Comparison of ENCODE assay signal across 8 cellular contexts in the genomic region with DNA sequence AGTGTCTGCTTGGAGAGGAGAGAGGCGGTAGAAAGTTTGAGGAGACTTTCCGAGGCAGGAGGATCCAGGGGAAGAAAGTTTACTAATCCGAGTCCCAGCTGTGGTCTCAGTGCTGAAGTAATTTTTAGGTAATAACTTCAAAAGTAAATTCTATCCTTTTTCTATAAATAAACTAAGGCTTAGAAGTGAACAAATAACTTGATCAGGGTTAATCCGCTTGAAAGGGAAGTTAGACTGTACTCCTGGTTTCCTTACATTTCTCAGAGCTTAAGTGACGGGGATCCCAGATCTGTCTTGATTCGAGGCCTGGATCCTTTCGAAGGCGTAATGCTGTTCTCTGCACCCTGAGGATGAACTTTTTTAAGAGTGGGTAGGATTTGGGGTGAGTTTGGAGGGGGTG. TPM values are rescaled to one million over a fixed set of nuclear protein-coding genes. Genes with fewer than 3 reads are reported as not detected.
DNase-seq lines count a peak whose midpoint lies in the region; ATAC-seq, FAIRE-seq and TF ChIP-seq lines count a peak whose summit lies in the region.

No MANE protein-coding gene starts in this region.

- TF ChIP-seq EP300 in suprapubic skin (IDR thresholded peaks at IDR 0.05) = no peak

- H3K4me3 ChIP-seq in suprapubic skin = peak overlapping the region; percentile 96

- H3K36me3 Mint-ChIP-seq in activated CD4-positive, alpha-beta T cell treated with anti-CD3 and anti-CD28 coated beads, Interleukin-2, amount 10 ng/mL, durations not matched to agents 7 days and 5 days (ENCODE audit: low read depth) = peaks cover 36% of the 10 kb centered on the region
- peaks cover 62% of the 10 kb centered on the region for H3K36me3 Mint-ChIP-seq in activated T-helper 17 cell treated with anti-CD3 and anti-CD28 coated beads, Interleukin-2, amount 50 U/mL, for 72 hours (ENCODE audit: low read depth)
- H3K36me3 Mint-ChIP-seq in immature natural killer cell = no peaks in the 10 kb centered on the region

- CTCF ChIA-PET in activated CD4-positive, alpha-beta T cell treated with anti-CD3 and anti-CD28 coated beads, Interleukin-2, amount 10 ng/mL, durations not matched to agents 7 days and 5 days (lab: Charles Lee) = interaction anchor here (0.5 to 2.0 kb wide), 4 partner anchors 10 to 750 kb away, joined by 3 to 8 read pairs (median 4); no protein-coding TSS in a partner anchor
- CTCF ChIA-PET in RWPE1 (lab: Yijun Ruan, JAX) = interaction anchor here (0.5 kb wide), 1 partner anchor 125 kb away, joined by 4 read pairs; no protein-coding TSS in a partner anchor

- no peak overlapping the region for H3K27ac ChIP-seq in suprapubic skin
- H3K27ac ChIP-seq in RWPE1 = no peak overlapping the region

- WGBS in suprapubic skin = 35% methylated on average over 8 of the region's 8 CpGs

- no peaks in the 10 kb centered on the region for H3K9me3 Mint-ChIP-seq in activated CD4-positive, alpha-beta T cell treated with anti-CD3 and anti-CD28 coated beads, Interleukin-2, amount 10 ng/mL, durations not matched to agents 7 days and 5 days
- H3K9me3 Mint-ChIP-seq in activated T-helper 17 cell treated with anti-CD3 and anti-CD28 coated beads, Interleukin-2, amount 50 U/mL, for 72 hours = no peaks in the 10 kb centered on the region
- no peaks in the 10 kb centered on the region for H3K9me3 Mint-ChIP-seq in immature natural killer cell

- H3K27me3 Mint-ChIP-seq in activated CD4-positive, alpha-beta T cell treated with anti-CD3 and anti-CD28 coated beads, Interleukin-2, amount 10 ng/mL, durations not matched to agents 7 days and 5 days = peaks cover 4% of the 10 kb centered on the region
- H3K27me3 Mint-ChIP-seq in activated T-helper 17 cell treated with anti-CD3 and anti-CD28 coated beads, Interleukin-2, amount 50 U/mL, for 72 hours = no peaks in the 10 kb centered on the region
- peaks cover 4 to 12% (median 11%) of the 10 kb centered on the region in 3 donors for H3K27me3 Mint-ChIP-seq in immature natural killer cell (ENCODE audit: low read depth in 3 of 3)

- H3K4me1 ChIP-seq in suprapubic skin = peaks cover 61% of the 10 kb centered on the region

- no peak for TF ChIP-seq CTCF in suprapubic skin (IDR thresholded peaks at IDR 0.05)
- no peak for TF ChIP-seq CTCF in RWPE1 (conservative IDR thresholded peaks at IDR 0.05; ENCODE audit: low read depth)

- no peak for TF ChIP-seq POLR2A in suprapubic skin (IDR thresholded peaks at IDR 0.05)

- H3K4me1 Mint-ChIP-seq in activated CD4-positive, alpha-beta T cell treated with anti-CD3 and anti-CD28 coated beads, Interleukin-2, amount 10 ng/mL, durations not matched to agents 7 days and 5 days = peaks cover 60% of the 10 kb centered on the region
- H3K4me1 Mint-ChIP-seq in activated T-helper 17 cell treated with anti-CD3 and anti-CD28 coated beads, Interleukin-2, amount 50 U/mL, for 72 hours = peaks cover 33% of the 10 kb centered on the region
- peaks cover 67 to 70% of the 10 kb centered on the region in 2 donors for H3K4me1 Mint-ChIP-seq in immature natural killer cell

- no peaks in the 10 kb centered on the region for H3K36me3 ChIP-seq in suprapubic skin

- H3K27me3 ChIP-seq in suprapubic skin = no peaks in the 10 kb centered on the region

- no peak for ATAC-seq in activated T-helper 17 cell treated with anti-CD3 and anti-CD28 coated beads, Interleukin-2, amount 50 U/mL, for 72 hours (replicated peaks)
- ATAC-seq in HG03432 (IDR thresholded peaks at IDR 0.05; ENCODE audit: unreplicated experiment) = no peak

- peak overlapping the region; percentile 95 for H3K4me3 Mint-ChIP-seq in activated CD4-positive, alpha-beta T cell treated with anti-CD3 and anti-CD28 coated beads, Interleukin-2, amount 10 ng/mL, durations not matched to agents 7 days and 5 days
- peak overlapping the region; percentile 94 for H3K4me3 Mint-ChIP-seq in activated T-helper 17 cell treated with anti-CD3 and anti-CD28 coated beads, Interleukin-2, amount 50 U/mL, for 72 hours
- peak overlapping the region; percentile 90 to 95 (median 94) for H3K4me3 Mint-ChIP-seq in immature natural killer cell

- DNase-seq in activated CD4-positive, alpha-beta T cell treated with anti-CD3 and anti-CD28 coated beads, Interleukin-2, amount 10 ng/mL, durations not matched to agents 7 days and 5 days = no peak
- DNase-seq in activated CD4-positive, alpha-beta T cell treated with anti-CD3 and anti-CD28 coated beads for 1 hour = no peak
- DNase-seq in immature natural killer cell = no peak
- DNase-seq in suprapubic skin (ENCODE audit: low spot score in 2 of 2) = no peak
- DNase-seq in RWPE1 (ENCODE audit: low spot score) = no peak
- no peak for DNase-seq in urothelium cell line (ENCODE audit: low spot score)

- peak overlapping the region; percentile 100 for H3K27ac Mint-ChIP-seq in activated CD4-positive, alpha-beta T cell treated with anti-CD3 and anti-CD28 coated beads, Interleukin-2, amount 10 ng/mL, durations not matched to agents 7 days and 5 days
- peak overlapping the region; percentile 93 for H3K27ac Mint-ChIP-seq in activated T-helper 17 cell treated with anti-CD3 and anti-CD28 coated beads, Interleukin-2, amount 50 U/mL, for 72 hours
- H3K27ac Mint-ChIP-seq in immature natural killer cell = peak overlapping the region; percentile 79 to 99 (median 93)

- FAIRE-seq in urothelium cell line (lab: Jason Lieb, UNC) = no peak

- POLR2A ChIA-PET in activated CD4-positive, alpha-beta T cell treated with anti-CD3 and anti-CD28 coated beads, Interleukin-2, amount 10 ng/mL, durations not matched to agents 7 days and 5 days (lab: Charles Lee) = no interaction called here
- POLR2A ChIA-PET in RWPE1 (lab: Yijun Ruan, JAX; ENCODE audit: low non-redundant PET) = interaction anchor here (1.3 kb wide), 1 partner anchor 47 kb away, joined by 3 read pairs; no protein-coding TSS in a partner anchor

- H3K9me3 ChIP-seq in suprapubic skin = no peaks in the 10 kb centered on the region

RNA-seq across cellular contexts. Expression of a gene that starts 2.6 kb away (rescaled TPM):
- total RNA-seq in activated CD4-positive, alpha-beta T cell treated with anti-CD3 and anti-CD28 coated beads, Interleukin-2, amount 10 ng/mL, durations not matched to agents 7 days and 5 days = 10 to 100 TPM; 15.8 to 16.1 TPM
- 10 to 100 TPM; 23.1 to 25.9 TPM for total RNA-seq in activated T-helper 17 cell treated with anti-CD3 and anti-CD28 coated beads, Interleukin-2, amount 50 U/mL, for 72 hours
- 1 to 10 TPM; 3.2 to 7.6 (median 4.5) TPM for polyA plus RNA-seq in immature natural killer cell
- 10 to 100 TPM; 23.2 to 33.6 (median 25.2) TPM for total RNA-seq in suprapubic skin
